In genomic region chr9:122318284-122318683, GRCh38 we compare ENCODE assay signal across 18 cellular contexts. TPM values are rescaled to one million over a fixed set of nuclear protein-coding genes. Genes with fewer than 3 reads are reported as not detected.
DNase-seq lines count a peak whose midpoint lies in the region; ATAC-seq, FAIRE-seq and TF ChIP-seq lines count a peak whose summit lies in the region.
"Had no signal": no experiment of that assay in that cellular context is flagged by ENCODE, and none has a peak within 500 bp of the region (broad histone marks: within the 10 kb centered on the region; RNA-seq: fewer than 3 reads in every experiment).

No MANE protein-coding gene starts in this region.

- no peaks in the 10 kb centered on the region for H3K9me3 ChIP-seq in psoas muscle
- no peaks in the 10 kb centered on the region for H3K9me3 ChIP-seq in ovary
- H3K9me3 ChIP-seq: tibial artery had no signal

- intact Hi-C loops in left cardiac atrium (cut with DNase I) (loop anchor here in 1 of 2 donors (10.0 kb wide), 1 partner anchor 53 kb away; the partner anchor contains the start of genes MRRF and RBM18), psoas muscle (cut with DNase I) (no loop called here), ovary (cut with DNase I) (no loop called here)

- TF ChIP-seq CTCF in bronchial epithelial cell (IDR thresholded peaks at IDR 0.05; ENCODE audit: insufficient read depth, low read length, severe bottlenecking) (no peak), psoas muscle (IDR thresholded peaks at IDR 0.05) (no peak), ovary (IDR thresholded peaks at IDR 0.05) (no peak)

- DNase-seq in NCI-H1694 (lab: John Stamatoyannopoulos, UW) (peak; percentile 65), bronchial epithelial cell (ENCODE audit: low read depth) (no peak), left cardiac atrium (no peak), psoas muscle (no peak), ovary (no peak)
- no peak for DNase-seq in stimulated activated CD4-positive, alpha-beta T cell treated with anti-CD3 and anti-CD28 coated beads, Interleukin-12 subunit alpha, Interleukin-12 subunit beta, amount 100 ng/mL, for 4 hours
- DNase-seq: activated naive CD4-positive, alpha-beta T cell treated with anti-CD3 and anti-CD28 coated beads for 36 hours; natural killer cell; SHP77; stimulated activated CD4-positive, alpha-beta T cell treated with anti-CD3 and anti-CD28 coated beads, Interleukin-2, amount 100 ng/mL, for 48 hours; stimulated activated CD8-positive, alpha-beta memory T cell treated with anti-CD3 and anti-CD28 coated beads, Interleukin-4, amount 100 ng/mL, for 48 hours; T-helper 2 cell; tibial artery had no signal

- FAIRE-seq in bronchial epithelial cell (lab: Jason Lieb, UNC): peak; percentile 28
- FAIRE-seq: endothelial cell of umbilical vein had no signal

- TF ChIP-seq EP300 in ovary (IDR thresholded peaks at IDR 0.05): no peak

- H3K4me3 ChIP-seq in bronchial epithelial cell (ENCODE audit: low read depth, low read length): no peak overlapping the region
- no peak overlapping the region for H3K4me3 ChIP-seq in psoas muscle
- H3K4me3 ChIP-seq in ovary: no peak overlapping the region
- H3K4me3 ChIP-seq: hepatocyte, tibial artery had no signal

- H3K27me3 ChIP-seq in bronchial epithelial cell (ENCODE audit: control insufficient read depth, insufficient read depth, low read length) (no peaks in the 10 kb centered on the region), psoas muscle (ENCODE audit: insufficient read depth in 3 of 3, low read length in 2 of 3) (no peaks in the 10 kb centered on the region), ovary (no peaks in the 10 kb centered on the region)
- H3K27me3 ChIP-seq: hepatocyte, tibial artery had no signal

- peaks cover 18% of the 10 kb centered on the region for H3K4me1 ChIP-seq in psoas muscle
- H3K4me1 ChIP-seq in ovary (ENCODE audit: insufficient read depth): no peaks in the 10 kb centered on the region
- H3K4me1 ChIP-seq: tibial artery had no signal

- H3K27ac ChIP-seq in psoas muscle (no peak overlapping the region), ovary (no peak overlapping the region)
- H3K27ac ChIP-seq: hepatocyte, tibial artery had no signal

- TF ChIP-seq POLR2A in ovary (IDR thresholded peaks at IDR 0.05): no peak

- H3K36me3 ChIP-seq in bronchial epithelial cell (ENCODE audit: control insufficient read depth, insufficient read depth, low read length) (peaks cover 17% of the 10 kb centered on the region), psoas muscle (ENCODE audit: insufficient read depth in 1 of 2, low read depth in 1 of 2) (peaks cover 8 to 42% of the 10 kb centered on the region in 2 donors), ovary (no peaks in the 10 kb centered on the region)

- peak; percentile 17 to 57 for ATAC-seq in left cardiac atrium
- peak in 3 of 4 donors; percentile 38 to 51 (median 43) for ATAC-seq in psoas muscle
- ATAC-seq in GM19452 (IDR thresholded peaks at IDR 0.05; ENCODE audit: unreplicated experiment): no peak
- ATAC-seq in HG02678 (IDR thresholded peaks at IDR 0.05; ENCODE audit: unreplicated experiment): no peak
- ATAC-seq: natural killer cell, sciatic nerve had no signal

- WGBS in psoas muscle, 3 donors: 59 to 68% (median 63%) methylated on average over 3 of the region's 3 CpGs
- WGBS in ovary, 3 donors: 46 to 74% (median 66%) methylated on average over 3 of the region's 3 CpGs

RNA-seq across cellular contexts. Expression of gene PTGS1, which starts 52.5 kb away (rescaled TPM):
- 0.77 and 1.3 TPM in 2 replicates for total RNA-seq in bronchial epithelial cell
- 10 to 100 TPM in 1 of 2 donors, 1 to 10 TPM in 1; 6.0 to 37.3 TPM for total RNA-seq in left cardiac atrium
- 1 to 10 TPM in 3 of 4 donors, under 1 TPM in 1; 0.78 to 3.8 (median 1.8) TPM for total RNA-seq in psoas muscle
- polyA plus RNA-seq in psoas muscle: 1 to 10 TPM in 1 of 3 donors, under 1 TPM in 2; 0.56 to 5.6 (median 0.62) TPM
- total RNA-seq in ovary: 10 to 100 TPM in 1 of 7 donors, 1 to 10 TPM in 6; 1.4 to 37.1 (median 7.0) TPM
- polyA plus RNA-seq in ovary: 1 to 10 TPM in 1 of 2 donors, under 1 TPM in 1; 0.90 to 8.2 TPM
- total RNA-seq: activated naive CD4-positive, alpha-beta T cell treated with anti-CD3 and anti-CD28 coated beads for 36 hours had no signal

RNA-seq across cellular contexts. Expression of gene MRRF, which starts 53.6 kb away (rescaled TPM):
- total RNA-seq in bronchial epithelial cell (30.7 and 52.7 TPM in 2 replicates), left cardiac atrium (10 to 100 TPM; 32.1 to 32.9 TPM), psoas muscle (10 to 100 TPM; 23.5 to 50.9 (median 39.0) TPM), ovary (10 to 100 TPM; 17.9 to 28.5 (median 22.2) TPM)
- polyA plus RNA-seq in psoas muscle (10 to 100 TPM; 42.6 to 61.4 (median 42.8) TPM), ovary (10 to 100 TPM; 15.6 to 29.8 TPM)

RNA-seq across cellular contexts. Expression of gene RBM18, which starts 53.6 kb away (rescaled TPM):
- total RNA-seq in bronchial epithelial cell (8.4 and 9.5 TPM in 2 replicates), left cardiac atrium (10 to 100 TPM; 30.3 to 32.5 TPM), psoas muscle (10 to 100 TPM; 33.7 to 41.7 (median 37.7) TPM), ovary (10 to 100 TPM in 6 of 7 donors, 1 to 10 TPM in 1; 8.3 to 23.7 (median 17.0) TPM)
- polyA plus RNA-seq in psoas muscle (10 to 100 TPM; 16.8 to 27.1 (median 22.3) TPM), ovary (10 to 100 TPM in 1 of 2 donors, 1 to 10 TPM in 1; 9.5 to 25.0 TPM)

Comparison
In these comparisons a context has a peak if more than half of its experiments do, and no peak if none do; other contexts are left out.
1. ATAC-seq: peak in left cardiac atrium (2 of 2) and psoas muscle (3 of 4); none in GM19452 (single experiment) and HG02678 (single experiment).